ENCODE assay signal across 26 cellular contexts in the genomic region with DNA sequence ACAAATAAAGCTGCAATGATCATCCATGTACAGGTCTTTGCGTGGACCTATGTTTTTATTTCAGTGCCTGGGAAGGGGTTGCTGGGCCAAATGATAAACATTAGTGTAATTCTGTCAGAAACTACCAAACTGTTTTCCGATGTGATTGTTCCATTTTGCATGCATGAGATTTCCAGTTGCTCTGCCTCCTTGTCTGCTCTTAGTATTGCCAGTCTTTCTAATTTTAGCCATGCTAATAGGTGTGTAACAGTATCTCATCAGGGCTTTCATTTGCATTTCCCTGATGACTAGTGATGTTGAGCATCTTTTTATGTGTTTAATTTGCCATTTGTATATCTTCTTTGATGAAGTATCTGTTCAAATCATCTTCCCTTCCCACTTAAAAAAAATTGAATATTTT.
"Had no signal": no experiment of that assay in that cellular context is flagged by ENCODE, and none has a peak within 500 bp of the region (broad histone marks: within the 10 kb centered on the region; RNA-seq: fewer than 3 reads in every experiment).

No MANE protein-coding gene starts in this region.

- H3K4me1 ChIP-seq: colonic mucosa, esophagus squamous epithelium, gastrocnemius medialis, heart right ventricle, left lung, lower lobe of right lung had no signal

- H3K4me3 ChIP-seq: colonic mucosa, esophagus squamous epithelium, gastrocnemius medialis, heart right ventricle, left lung, lower lobe of right lung, mucosa of descending colon had no signal

- H3K27me3 ChIP-seq: colonic mucosa, esophagus squamous epithelium, gastrocnemius medialis, heart right ventricle, left lung had no signal

- DNase-seq: colonic mucosa; cortex of kidney; effector CD8-positive, alpha-beta T cell; effector memory CD8-positive, alpha-beta T cell; endodermal cell; erythroblast; esophagus squamous epithelium; foreskin fibroblast; foreskin melanocyte; gastrocnemius medialis; glutamatergic neuron; head of caudate nucleus; heart right ventricle; hippocampal formation; left cardiac atrium; left lung; left ventricle myocardium superior; lower lobe of right lung; mesenchymal stem cell; mucosa of descending colon; naive B cell had no signal

- ATAC-seq: effector memory CD8-positive, alpha-beta T cell; esophagus mucosa; gastrocnemius medialis; heart right ventricle; left cardiac atrium; left lung; left ventricle myocardium superior; lower lobe of right lung; mucosa of descending colon had no signal

- H3K36me3 ChIP-seq: colonic mucosa, esophagus squamous epithelium, gastrocnemius medialis, heart right ventricle, left lung, lower lobe of right lung had no signal

- FAIRE-seq: endometrium, islet of Langerhans, keratinocyte had no signal

- H3K27ac ChIP-seq: colonic mucosa, epithelial cell of prostate, esophagus squamous epithelium, gastrocnemius medialis, heart right ventricle, left lung, lower lobe of right lung had no signal

- H3K9me3 ChIP-seq: colonic mucosa, esophagus squamous epithelium, gastrocnemius medialis, mucosa of descending colon had no signal
